In genomic region chr21:42737969-42738590, GRCh38 we compare ENCODE assay signal across 8 cellular contexts.
DNase-seq lines count a peak whose midpoint lies in the region; ATAC-seq lines count a peak whose summit lies in the region.

No MANE protein-coding gene starts in this region.

- ATAC-seq in right cardiac atrium: peak; percentile 85 to 90
- peak; percentile 18 for ATAC-seq in stimulated activated memory B cell treated with anti-CD40 and anti-IgM and Interleukin-4, amounts not matched to agents 10 μg/mL and 1 μg/mL and 100 μg/mL, for 72 hours

- H3K36me3 Mint-ChIP-seq in stimulated activated memory B cell treated with anti-CD40 and anti-IgM and Interleukin-4, amounts not matched to agents 10 μg/mL and 1 μg/mL and 100 μg/mL, for 72 hours: no peaks in the 10 kb centered on the region

- H3K36me3 ChIP-seq in Karpas-422 (ENCODE audit: insufficient read depth, low read length): no peaks in the 10 kb centered on the region

- peak overlapping the region; percentile 40 for H3K27ac Mint-ChIP-seq in stimulated activated memory B cell treated with anti-CD40 and anti-IgM and Interleukin-4, amounts not matched to agents 10 μg/mL and 1 μg/mL and 100 μg/mL, for 72 hours

- no peaks in the 10 kb centered on the region for H3K9me3 ChIP-seq in right cardiac atrium (ENCODE audit: control insufficient read depth, low read length)
- no peaks in the 10 kb centered on the region for H3K9me3 ChIP-seq in Karpas-422 (ENCODE audit: low read length)

- peaks cover 75% of the 10 kb centered on the region for H3K27me3 Mint-ChIP-seq in stimulated activated memory B cell treated with anti-CD40 and anti-IgM and Interleukin-4, amounts not matched to agents 10 μg/mL and 1 μg/mL and 100 μg/mL, for 72 hours

- no peaks in the 10 kb centered on the region for H3K79me2 ChIP-seq in Karpas-422 (ENCODE audit: low read length)

- peak; percentile 48 for DNase-seq in Jurkat, Clone E6-1 (ENCODE audit: low read depth, low spot score)
- peak; percentile 9 for DNase-seq in activated effector memory CD4-positive, alpha-beta T cell treated with anti-CD3 and anti-CD28 coated beads, Interleukin-2, amount 50 U/mL, for 16 hours
- DNase-seq in right cardiac atrium (peak; percentile 45 to 81 (median 74)), Karpas-422 (no peak), NCI-H82 treated with DMSO at 0.1 percent for 48 hours (lab: John Stamatoyannopoulos, UW; ENCODE audit: unreplicated experiment) (no peak), NCI-H146 treated with DMSO at 0.1 percent for 48 hours (lab: John Stamatoyannopoulos, UW; ENCODE audit: unreplicated experiment) (no peak), GM19240 (ENCODE audit: insufficient read length, low spot score) (no peak)

- no peaks in the 10 kb centered on the region for H4K20me1 ChIP-seq in Karpas-422 (ENCODE audit: insufficient read depth, low read depth, low read length)

- H2AFZ ChIP-seq in Karpas-422 (ENCODE audit: low read length): no peak overlapping the region

- H3K9me3 Mint-ChIP-seq in stimulated activated memory B cell treated with anti-CD40 and anti-IgM and Interleukin-4, amounts not matched to agents 10 μg/mL and 1 μg/mL and 100 μg/mL, for 72 hours: no peaks in the 10 kb centered on the region

- peaks cover 8% of the 10 kb centered on the region for H3K4me1 Mint-ChIP-seq in stimulated activated memory B cell treated with anti-CD40 and anti-IgM and Interleukin-4, amounts not matched to agents 10 μg/mL and 1 μg/mL and 100 μg/mL, for 72 hours

- WGBS in right cardiac atrium: 39% methylated on average over 15 of the region's 15 CpGs

- H3K4me2 ChIP-seq in Karpas-422 (ENCODE audit: low read depth, low read length, poor library complexity, severe bottlenecking): no peak overlapping the region

- H3K9me2 ChIP-seq in Karpas-422 (replicated peaks; ENCODE audit: insufficient read depth, low read length): no peaks in the 10 kb centered on the region

- no peak overlapping the region for H3K9ac ChIP-seq in Karpas-422 (ENCODE audit: low read length)

- H3K4me1 ChIP-seq in right cardiac atrium (ENCODE audit: control insufficient read depth, insufficient read depth, low read length) (peaks cover 7% of the 10 kb centered on the region), Karpas-422 (ENCODE audit: low read length) (no peaks in the 10 kb centered on the region)

- H3K27me3 ChIP-seq in right cardiac atrium (ENCODE audit: control insufficient read depth, insufficient read depth) (no peaks in the 10 kb centered on the region), Karpas-422 (ENCODE audit: low read length) (no peaks in the 10 kb centered on the region)

- H3K4me3 ChIP-seq in Jurkat, Clone E6-1 (ENCODE audit: low read length): 0 out of 2 replicates have a peak overlapping the region, but pooled peaks have one; percentile 11
- no peak overlapping the region for H3K4me3 ChIP-seq in right cardiac atrium (ENCODE audit: low read length)
- H3K4me3 ChIP-seq in Karpas-422 (ENCODE audit: low read length): no peak overlapping the region

- intact Hi-C loops in right cardiac atrium (cut with DNase I): no loop called here

- H3K27ac ChIP-seq in right cardiac atrium (ENCODE audit: low read length) (peak overlapping the region; percentile 91), Karpas-422 (ENCODE audit: low read length) (no peak overlapping the region)

- no peak overlapping the region for H3K4me3 Mint-ChIP-seq in stimulated activated memory B cell treated with anti-CD40 and anti-IgM and Interleukin-4, amounts not matched to agents 10 μg/mL and 1 μg/mL and 100 μg/mL, for 72 hours

Comparison
In these comparisons a context has a peak if more than half of its experiments do, and no peak if none do; other contexts are left out.
1. DNase-seq: peak in Jurkat, Clone E6-1 (single experiment), activated effector memory CD4-positive, alpha-beta T cell treated with anti-CD3 and anti-CD28 coated beads, Interleukin-2, amount 50 U/mL, for 16 hours (single experiment) and right cardiac atrium (3 of 3); none in Karpas-422 (single experiment), NCI-H82 treated with DMSO at 0.1 percent for 48 hours (single experiment), NCI-H146 treated with DMSO at 0.1 percent for 48 hours (single experiment) and GM19240 (single experiment).